Comparison of ENCODE assay signal across 1 cellular context in genomic region chr17:39709998-39710964, GRCh38.
A peak's percentile ranks its signal among the peaks of the same experiment; 100 is the strongest.
TF ChIP-seq lines count a peak whose summit lies in the region.

No MANE protein-coding gene starts in this region.

TF ChIP-seq in HepG2, 621 proteins besides CTCF, POLR2A, EP300 and RAD21:
- TF ChIP-seq ZNF432 (CRISPR knock-in tag; IDR thresholded peaks at IDR 0.05; ENCODE audit: borderline replicate concordance), result no peak
- TF ChIP-seq ZNF414 (CRISPR knock-in tag; IDR thresholded peaks at IDR 0.05), result no peak
- no peak for TF ChIP-seq ZNF562 (CRISPR knock-in tag; IDR thresholded peaks at IDR 0.05; ENCODE audit: borderline replicate concordance)
- no peak for TF ChIP-seq HOXA3 (CRISPR knock-in tag; IDR thresholded peaks at IDR 0.05)
- TF ChIP-seq ZNF552 (CRISPR knock-in tag; IDR thresholded peaks at IDR 0.05; ENCODE audit: borderline replicate concordance), result no peak
- peak; percentile 86 for TF ChIP-seq HNRNPL (IDR thresholded peaks at IDR 0.05; ENCODE audit: low read depth, low read length)
- peak; percentile 81 for TF ChIP-seq ZNF629 (CRISPR knock-in tag; conservative IDR thresholded peaks at IDR 0.05)
- no peak for TF ChIP-seq ZBTB42 (CRISPR knock-in tag; IDR thresholded peaks at IDR 0.05)
- TF ChIP-seq ZNF276 (CRISPR knock-in tag; IDR thresholded peaks at IDR 0.05; ENCODE audit: low read depth), result no peak
- no peak for TF ChIP-seq ESRRA (CRISPR knock-in tag; IDR thresholded peaks at IDR 0.05; ENCODE audit: low read depth)
- TF ChIP-seq ZNF7 (CRISPR knock-in tag; IDR thresholded peaks at IDR 0.05), result no peak
- TF ChIP-seq, protein P1, sequence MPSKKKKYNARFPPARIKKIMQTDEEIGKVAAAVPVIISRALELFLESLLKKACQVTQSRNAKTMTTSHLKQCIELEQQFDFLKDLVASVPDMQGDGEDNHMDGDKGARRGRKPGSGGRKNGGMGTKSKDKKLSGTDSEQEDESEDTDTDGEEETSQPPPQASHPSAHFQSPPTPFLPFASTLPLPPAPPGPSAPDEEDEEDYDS (CRISPR knock-in tag; IDR thresholded peaks at IDR 0.05), result no peak
- no peak for TF ChIP-seq ZNF382 (CRISPR knock-in tag; IDR thresholded peaks at IDR 0.05; ENCODE audit: borderline replicate concordance)
- TF ChIP-seq ZNF225 (CRISPR knock-in tag; IDR thresholded peaks at IDR 0.05), result no peak
- TF ChIP-seq RBM22 (optimal IDR thresholded peaks at IDR 0.05; ENCODE audit: low read length), result peak; percentile 23
- no peak for TF ChIP-seq ZNF652 (CRISPR knock-in tag; IDR thresholded peaks at IDR 0.05; ENCODE audit: borderline replicate concordance, low read depth)
- no peak for TF ChIP-seq POLR2AphosphoS5 (IDR thresholded peaks at IDR 0.05; ENCODE audit: low read depth, low read length)
- no peak for TF ChIP-seq GATA4 (IDR thresholded peaks at IDR 0.05; ENCODE audit: borderline replicate concordance, low read depth)
- no peak for TF ChIP-seq SMAD3 (CRISPR knock-in tag; IDR thresholded peaks at IDR 0.05)
- peak; percentile 28 for TF ChIP-seq AGO2 (optimal IDR thresholded peaks at IDR 0.05; ENCODE audit: low read depth, low read length)
- TF ChIP-seq TP53 (CRISPR knock-in tag; conservative IDR thresholded peaks at IDR 0.05), result no peak
